1 cellular context compared by ENCODE assay signal in the genomic region with DNA sequence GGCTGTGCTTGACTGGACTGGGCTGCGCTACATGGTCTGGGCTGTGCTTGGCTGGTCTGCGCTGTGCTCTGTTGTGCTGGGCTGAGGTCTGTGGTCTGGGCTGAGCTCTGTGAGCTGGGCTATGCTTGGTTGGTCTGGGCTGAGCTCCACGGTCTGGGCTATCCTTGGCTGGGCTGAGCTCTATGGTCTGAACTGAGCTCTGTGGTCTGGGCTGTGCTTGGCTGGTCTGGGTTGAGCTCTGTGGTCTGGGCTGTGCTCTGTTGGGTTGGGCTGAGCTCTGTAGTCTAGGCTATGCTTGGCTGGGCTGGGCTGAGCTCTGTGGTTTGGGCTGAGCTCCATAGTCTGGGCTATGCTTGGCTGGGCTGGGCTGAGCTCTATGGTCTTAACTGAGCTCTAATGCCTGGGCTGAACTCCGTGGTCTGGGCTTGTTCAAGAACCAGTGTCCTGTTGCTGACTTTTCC.
TF ChIP-seq lines count a peak whose summit lies in the region.

No MANE protein-coding gene starts in this region.

TF ChIP-seq in HEK293T, 16 proteins besides CTCF, POLR2A, EP300 and RAD21 (continued from another document):
- TF ChIP-seq, protein P1, sequence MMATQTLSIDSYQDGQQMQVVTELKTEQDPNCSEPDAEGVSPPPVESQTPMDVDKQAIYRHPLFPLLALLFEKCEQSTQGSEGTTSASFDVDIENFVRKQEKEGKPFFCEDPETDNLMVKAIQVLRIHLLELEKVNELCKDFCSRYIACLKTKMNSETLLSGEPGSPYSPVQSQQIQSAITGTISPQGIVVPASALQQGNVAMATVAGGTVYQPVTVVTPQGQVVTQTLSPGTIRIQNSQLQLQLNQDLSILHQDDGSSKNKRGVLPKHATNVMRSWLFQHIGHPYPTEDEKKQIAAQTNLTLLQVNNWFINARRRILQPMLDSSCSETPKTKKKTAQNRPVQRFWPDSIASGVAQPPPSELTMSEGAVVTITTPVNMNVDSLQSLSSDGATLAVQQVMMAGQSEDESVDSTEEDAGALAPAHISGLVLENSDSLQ (IDR thresholded peaks at IDR 0.05), result no peak
- TF ChIP-seq ARNT (IDR thresholded peaks at IDR 0.05) (no peak), SUZ12 (IDR thresholded peaks at IDR 0.05) (no peak), SP1 (IDR thresholded peaks at IDR 0.05) (no peak), LEF1 (IDR thresholded peaks at IDR 0.05; ENCODE audit: borderline replicate concordance) (no peak), BHLHE40 (IDR thresholded peaks at IDR 0.05; ENCODE audit: borderline replicate concordance) (no peak), TARDBP (IDR thresholded peaks at IDR 0.05) (no peak), ELF4 (IDR thresholded peaks at IDR 0.05) (no peak)
